19 cellular contexts compared by ENCODE assay signal in genomic region chr11:97537407-97538150, GRCh38.
"Had no signal": no experiment of that assay in that cellular context is flagged by ENCODE, and none has a peak within 500 bp of the region (broad histone marks: within the 10 kb centered on the region; RNA-seq: fewer than 3 reads in every experiment).

No MANE protein-coding gene starts in this region.

- H3K27me3 ChIP-seq: brain microvascular endothelial cell, colonic mucosa, foreskin keratinocyte, upper lobe of left lung had no signal

- DNase-seq: activated CD4-positive, alpha-beta memory T cell treated with anti-CD3 and anti-CD28 coated beads for 36 hours; activated CD4-positive, alpha-beta T cell treated with anti-CD3 and anti-CD28 coated beads for 4 hours; activated CD8-positive, alpha-beta memory T cell treated with anti-CD3 and anti-CD28 coated beads, Interleukin-2, amount 10 ng/mL, durations not matched to agents 7 days and 5 days; activated naive CD4-positive, alpha-beta T cell treated with anti-CD3 and anti-CD28 coated beads, Interleukin-2, amount 10 ng/mL, durations not matched to agents 7 days and 5 days; brain microvascular endothelial cell; central memory CD4-positive, alpha-beta T cell; colonic mucosa; foreskin keratinocyte; immature natural killer cell; lower lobe of right lung; natural killer cell; nucleus accumbens; retina; stimulated activated naive B cell treated with anti-CD40 and anti-IgM and Interleukin-4, amounts not matched to agents 10 μg/mL and 1 μg/mL and 100 μg/mL, for 72 hours had no signal

- H3K9me3 ChIP-seq: colonic mucosa, lower lobe of right lung, thoracic aorta had no signal

- H3K4me3 ChIP-seq: colonic mucosa, lower lobe of right lung, thoracic aorta, upper lobe of left lung had no signal

- H3K4me1 Mint-ChIP-seq: activated CD8-positive, alpha-beta memory T cell treated with anti-CD3 and anti-CD28 coated beads, Interleukin-2, amount 10 ng/mL, durations not matched to agents 7 days and 5 days; activated naive CD4-positive, alpha-beta T cell treated with anti-CD3 and anti-CD28 coated beads, Interleukin-2, amount 10 ng/mL, durations not matched to agents 7 days and 5 days; activated T-helper 17 cell treated with anti-CD3 and anti-CD28 coated beads, Interleukin-2, amount 50 U/mL, for 72 hours; immature natural killer cell; natural killer cell; stimulated activated naive B cell treated with anti-CD40 and anti-IgM and Interleukin-4, amounts not matched to agents 10 μg/mL and 1 μg/mL and 100 μg/mL, for 72 hours had no signal

- H3K27ac Mint-ChIP-seq: activated CD4-positive, alpha-beta memory T cell treated with anti-CD3 and anti-CD28 coated beads for 36 hours; activated CD8-positive, alpha-beta memory T cell treated with anti-CD3 and anti-CD28 coated beads, Interleukin-2, amount 10 ng/mL, durations not matched to agents 7 days and 5 days; activated naive CD4-positive, alpha-beta T cell treated with anti-CD3 and anti-CD28 coated beads, Interleukin-2, amount 10 ng/mL, durations not matched to agents 7 days and 5 days; activated T-helper 17 cell treated with anti-CD3 and anti-CD28 coated beads, Interleukin-2, amount 50 U/mL, for 72 hours; immature natural killer cell; natural killer cell; stimulated activated naive B cell treated with anti-CD40 and anti-IgM and Interleukin-4, amounts not matched to agents 10 μg/mL and 1 μg/mL and 100 μg/mL, for 72 hours; T-helper 2 cell treated with Interferon-gamma antibody and Interleukin-4, amounts not matched to agents 5 μg/mL and 100 μg/mL, for 36 hours had no signal

- ATAC-seq: activated CD8-positive, alpha-beta memory T cell treated with anti-CD3 and anti-CD28 coated beads, Interleukin-2, amount 10 ng/mL, durations not matched to agents 7 days and 5 days; activated T-helper 17 cell treated with anti-CD3 and anti-CD28 coated beads, Interleukin-2, amount 50 U/mL, for 72 hours; foreskin keratinocyte; lower lobe of right lung; natural killer cell; stimulated activated naive B cell treated with anti-CD40 and anti-IgM and Interleukin-4, amounts not matched to agents 10 μg/mL and 1 μg/mL and 100 μg/mL, for 72 hours had no signal

- H3K4me1 ChIP-seq: colonic mucosa, foreskin keratinocyte, lower lobe of right lung, upper lobe of left lung had no signal

- H3K27me3 Mint-ChIP-seq: activated CD4-positive, alpha-beta memory T cell treated with anti-CD3 and anti-CD28 coated beads for 36 hours; activated CD8-positive, alpha-beta memory T cell treated with anti-CD3 and anti-CD28 coated beads, Interleukin-2, amount 10 ng/mL, durations not matched to agents 7 days and 5 days; activated naive CD4-positive, alpha-beta T cell treated with anti-CD3 and anti-CD28 coated beads, Interleukin-2, amount 10 ng/mL, durations not matched to agents 7 days and 5 days; activated T-helper 17 cell treated with anti-CD3 and anti-CD28 coated beads, Interleukin-2, amount 50 U/mL, for 72 hours; stimulated activated naive B cell treated with anti-CD40 and anti-IgM and Interleukin-4, amounts not matched to agents 10 μg/mL and 1 μg/mL and 100 μg/mL, for 72 hours had no signal

- H3K27ac ChIP-seq: brain microvascular endothelial cell, colonic mucosa, foreskin keratinocyte, lower lobe of right lung, thoracic aorta, upper lobe of left lung had no signal

- H3K36me3 ChIP-seq: brain microvascular endothelial cell, colonic mucosa, lower lobe of right lung, thoracic aorta, upper lobe of left lung had no signal

- FAIRE-seq: TTC549 had no signal

- H3K4me3 Mint-ChIP-seq: activated CD4-positive, alpha-beta memory T cell treated with anti-CD3 and anti-CD28 coated beads for 36 hours; activated CD8-positive, alpha-beta memory T cell treated with anti-CD3 and anti-CD28 coated beads, Interleukin-2, amount 10 ng/mL, durations not matched to agents 7 days and 5 days; activated naive CD4-positive, alpha-beta T cell treated with anti-CD3 and anti-CD28 coated beads, Interleukin-2, amount 10 ng/mL, durations not matched to agents 7 days and 5 days; activated T-helper 17 cell treated with anti-CD3 and anti-CD28 coated beads, Interleukin-2, amount 50 U/mL, for 72 hours; immature natural killer cell; natural killer cell; stimulated activated naive B cell treated with anti-CD40 and anti-IgM and Interleukin-4, amounts not matched to agents 10 μg/mL and 1 μg/mL and 100 μg/mL, for 72 hours; T-helper 2 cell treated with Interferon-gamma antibody and Interleukin-4, amounts not matched to agents 5 μg/mL and 100 μg/mL, for 36 hours had no signal

- H3K36me3 Mint-ChIP-seq: activated CD4-positive, alpha-beta memory T cell treated with anti-CD3 and anti-CD28 coated beads for 36 hours; activated CD8-positive, alpha-beta memory T cell treated with anti-CD3 and anti-CD28 coated beads, Interleukin-2, amount 10 ng/mL, durations not matched to agents 7 days and 5 days; activated naive CD4-positive, alpha-beta T cell treated with anti-CD3 and anti-CD28 coated beads, Interleukin-2, amount 10 ng/mL, durations not matched to agents 7 days and 5 days; immature natural killer cell; stimulated activated naive B cell treated with anti-CD40 and anti-IgM and Interleukin-4, amounts not matched to agents 10 μg/mL and 1 μg/mL and 100 μg/mL, for 72 hours had no signal
